In the genomic region with DNA sequence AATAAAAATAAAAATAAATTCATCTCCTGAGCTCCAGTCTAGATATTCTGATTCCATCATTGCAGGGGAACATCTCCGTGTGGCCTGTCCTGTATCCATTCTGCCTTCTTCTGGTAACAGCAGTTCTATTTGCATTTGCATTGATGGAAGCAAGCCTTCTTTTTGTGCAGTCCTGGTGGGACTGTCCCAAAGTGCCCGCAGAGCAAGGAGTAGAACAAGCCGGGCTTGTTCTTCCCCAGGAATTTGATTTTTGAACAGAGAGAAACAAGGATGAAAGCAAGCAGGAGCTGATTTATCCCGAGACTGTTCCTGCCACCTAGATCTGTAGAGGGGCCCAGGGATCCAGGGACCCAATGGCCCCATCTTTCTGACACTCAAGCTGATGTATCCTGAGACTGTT, we compare ENCODE assay signal across 13 cellular contexts.
DNase-seq lines count a peak whose midpoint lies in the region; ATAC-seq and TF ChIP-seq lines count a peak whose summit lies in the region.
"Had no signal": no experiment of that assay in that cellular context is flagged by ENCODE, and none has a peak within 500 bp of the region (broad histone marks: within the 10 kb centered on the region; RNA-seq: fewer than 3 reads in every experiment).

No MANE protein-coding gene starts in this region.

- no peak overlapping the region for H3K4me3 ChIP-seq in SJCRH30
- H3K4me3 ChIP-seq in trophoblast cell (ENCODE audit: low read depth, low read length): no peak overlapping the region
- no peak overlapping the region for H3K4me3 ChIP-seq in gastrocnemius medialis
- H3K4me3 ChIP-seq in CD8-positive, alpha-beta memory T cell (ENCODE audit: low read length): no peak overlapping the region
- H3K4me3 ChIP-seq: A549, GM12878 had no signal

- H3K9me3 Mint-ChIP-seq in nephron: no peaks in the 10 kb centered on the region
- no peaks in the 10 kb centered on the region for H3K9me3 Mint-ChIP-seq in CD8-positive, alpha-beta memory T cell
- H3K9me3 Mint-ChIP-seq: CD14-positive monocyte, H9 had no signal

- H3K4me3 Mint-ChIP-seq in nephron: no peak overlapping the region
- no peak overlapping the region for H3K4me3 Mint-ChIP-seq in CD8-positive, alpha-beta memory T cell
- H3K4me3 Mint-ChIP-seq: CD14-positive monocyte, H9 had no signal

- no peak overlapping the region for H2AK5ac ChIP-seq in trophoblast cell (ENCODE audit: low read length)

- no peak for DNase-seq in SJCRH30
- peak; percentile 38 to 70 for DNase-seq in trophoblast cell
- DNase-seq in DMS153 treated with DMSO at 0.1 percent for 48 hours (lab: John Stamatoyannopoulos, UW; ENCODE audit: unreplicated experiment): no peak
- no peak for DNase-seq in NCI-H526 (lab: John Stamatoyannopoulos, UW)
- DNase-seq in gastrocnemius medialis: no peak
- no peak for DNase-seq in CD8-positive, alpha-beta memory T cell
- DNase-seq: GOT3, H9, IMR-90 had no signal

- peak overlapping the region; percentile 61 for H4K8ac ChIP-seq in trophoblast cell (ENCODE audit: low read depth, low read length)

- peak overlapping the region; percentile 35 for H3K4ac ChIP-seq in trophoblast cell (ENCODE audit: low read depth, low read length)

- H3K14ac ChIP-seq in trophoblast cell (ENCODE audit: low read length): peak overlapping the region; percentile 73

- H3K27me3 Mint-ChIP-seq in nephron (ENCODE audit: low read depth): peaks cover 8% of the 10 kb centered on the region
- H3K27me3 Mint-ChIP-seq in CD8-positive, alpha-beta memory T cell: peaks cover 0 to 4% of the 10 kb centered on the region in 2 donors

- H3K18ac ChIP-seq in trophoblast cell (ENCODE audit: low read length): no peak overlapping the region

- H3K27ac ChIP-seq in SJCRH30 (peak overlapping the region; percentile 81), trophoblast cell (ENCODE audit: low read depth, low read length) (peak overlapping the region; percentile 77), gastrocnemius medialis (no peak overlapping the region)
- no peak overlapping the region for H3K27ac ChIP-seq in CD8-positive, alpha-beta memory T cell (ENCODE audit: low read depth, low read length)
- H3K27ac ChIP-seq: A549 had no signal

- H4K91ac ChIP-seq in trophoblast cell (ENCODE audit: low read depth, low read length): peak overlapping the region; percentile 73

- H3K79me2 ChIP-seq in trophoblast cell (ENCODE audit: control insufficient read depth, insufficient read depth, low read length, poor library complexity): no peaks in the 10 kb centered on the region

- H2BK120ac ChIP-seq in trophoblast cell (ENCODE audit: insufficient read depth, low read length, poor library complexity): peak overlapping the region; percentile 23

- peak overlapping the region in 2 of 3 experiments; percentile 66 to 73 for H3K27ac Mint-ChIP-seq in nephron
- H3K27ac Mint-ChIP-seq in CD8-positive, alpha-beta memory T cell: no peak overlapping the region
- H3K27ac Mint-ChIP-seq: CD14-positive monocyte had no signal

- no peak overlapping the region for H3K9ac ChIP-seq in trophoblast cell (ENCODE audit: low read length)

- WGBS in trophoblast cell (ENCODE audit: extremely low coverage, insufficient coverage, insufficient read length): no CpG with 5 or more reads among the region's 4 CpGs

- H2BK5ac ChIP-seq in trophoblast cell (ENCODE audit: low read depth, low read length, poor library complexity): peak overlapping the region; percentile 63

- no peak for TF ChIP-seq CTCF in nephron (IDR thresholded peaks at IDR 0.05; ENCODE audit: unreplicated experiment in 3 of 3)
- no peak for TF ChIP-seq CTCF in gastrocnemius medialis (IDR thresholded peaks at IDR 0.05 in 4 of 5, conservative IDR thresholded peaks at IDR 0.05 in 1 of 5)

- no peak overlapping the region for H2AFZ ChIP-seq in trophoblast cell (ENCODE audit: insufficient read depth, low read length, poor library complexity)

- H3K79me1 ChIP-seq in trophoblast cell (ENCODE audit: low read length): peaks cover 25% of the 10 kb centered on the region

- intact Hi-C loops in gastrocnemius medialis (cut with DNase I; ENCODE audit: low total_unique reads): no loop called here

- CTCF ChIA-PET in CD8-positive, alpha-beta memory T cell (lab: Charles Lee): no interaction called here

- POLR2A ChIA-PET in CD8-positive, alpha-beta memory T cell (lab: Charles Lee): no interaction called here

- H3K4me1 Mint-ChIP-seq in nephron: peaks cover 41% of the 10 kb centered on the region
- H3K4me1 Mint-ChIP-seq in CD8-positive, alpha-beta memory T cell: no peaks in the 10 kb centered on the region
- H3K4me1 Mint-ChIP-seq: CD14-positive monocyte had no signal

- H2BK12ac ChIP-seq in trophoblast cell (ENCODE audit: low read length): peak overlapping the region; percentile 82

- H3K27me3 ChIP-seq in SJCRH30 (no peaks in the 10 kb centered on the region), trophoblast cell (ENCODE audit: insufficient read depth, low read length) (no peaks in the 10 kb centered on the region), gastrocnemius medialis (no peaks in the 10 kb centered on the region)
- no peaks in the 10 kb centered on the region for H3K27me3 ChIP-seq in CD8-positive, alpha-beta memory T cell (ENCODE audit: insufficient read depth, low read length, poor library complexity, severe bottlenecking)

- no peak for TF ChIP-seq POLR2A in gastrocnemius medialis (IDR thresholded peaks at IDR 0.05)

- H3K4me2 ChIP-seq in trophoblast cell (ENCODE audit: low read length): no peak overlapping the region
- H3K4me2 ChIP-seq: A549 had no signal

- in situ Hi-C loops in gastrocnemius medialis (cut with MboI; ENCODE audit: low sequenced_read_pairs in 4 of 4): loop anchor here in 3 of 4 donors (25.0 kb wide), 1 partner anchor 331 kb away; no protein-coding TSS in a partner anchor

- no peak overlapping the region for H4K12ac ChIP-seq in trophoblast cell (ENCODE audit: low read depth, low read length)

- H3K23ac ChIP-seq in trophoblast cell (ENCODE audit: low read length): no peak overlapping the region

- H3K4me1 ChIP-seq in SJCRH30 (peaks cover 19% of the 10 kb centered on the region), trophoblast cell (ENCODE audit: control insufficient read depth in 1 of 2, insufficient read depth in 2 of 2, low read length in 2 of 2) (peaks cover 24 to 26% of the 10 kb centered on the region in 2 experiments), gastrocnemius medialis (peaks cover 6 to 20% of the 10 kb centered on the region in 2 donors)
- no peaks in the 10 kb centered on the region for H3K4me1 ChIP-seq in CD8-positive, alpha-beta memory T cell (ENCODE audit: insufficient read depth, low read length)
- H3K4me1 ChIP-seq: A549 had no signal

- no peak for ATAC-seq in gastrocnemius medialis
- ATAC-seq: A549, GM12878 had no signal

- H3K36me3 ChIP-seq in SJCRH30 (no peaks in the 10 kb centered on the region), trophoblast cell (ENCODE audit: control insufficient read depth in 1 of 2, insufficient read depth in 2 of 2, low read length in 2 of 2) (no peaks in the 10 kb centered on the region), gastrocnemius medialis (no peaks in the 10 kb centered on the region)
- no peaks in the 10 kb centered on the region for H3K36me3 ChIP-seq in CD8-positive, alpha-beta memory T cell (ENCODE audit: insufficient read depth, low read length)

- H3K9me3 ChIP-seq in SJCRH30 (replicated peaks): no peaks in the 10 kb centered on the region
- H3K9me3 ChIP-seq in trophoblast cell (ENCODE audit: insufficient read depth, low read depth, low read length): no peaks in the 10 kb centered on the region
- no peaks in the 10 kb centered on the region for H3K9me3 ChIP-seq in gastrocnemius medialis
- H3K9me3 ChIP-seq in CD8-positive, alpha-beta memory T cell (ENCODE audit: low read length): no peaks in the 10 kb centered on the region
- H3K9me3 ChIP-seq: A549 had no signal

- H3K36me3 Mint-ChIP-seq in nephron (ENCODE audit: low read depth): no peaks in the 10 kb centered on the region
- H3K36me3 Mint-ChIP-seq in CD8-positive, alpha-beta memory T cell: no peaks in the 10 kb centered on the region
- H3K36me3 Mint-ChIP-seq: CD14-positive monocyte had no signal

Comparison
In these comparisons a context has a peak if more than half of its experiments do, and no peak if none do; other contexts are left out.
1. DNase-seq: peak in trophoblast cell (2 of 2); none in SJCRH30 (0 of 2), DMS153 treated with DMSO at 0.1 percent for 48 hours (single experiment), NCI-H526 (0 of 2), gastrocnemius medialis (0 of 2) and CD8-positive, alpha-beta memory T cell (0 of 5).
2. H3K27ac ChIP-seq: peak in SJCRH30 (single experiment) and trophoblast cell (single experiment); none in gastrocnemius medialis (0 of 4) and CD8-positive, alpha-beta memory T cell (single experiment).
3. H3K27ac Mint-ChIP-seq: peak in nephron (2 of 3); none in CD8-positive, alpha-beta memory T cell (0 of 8).